Comparison of ENCODE assay signal across 8 cellular contexts in the genomic region with DNA sequence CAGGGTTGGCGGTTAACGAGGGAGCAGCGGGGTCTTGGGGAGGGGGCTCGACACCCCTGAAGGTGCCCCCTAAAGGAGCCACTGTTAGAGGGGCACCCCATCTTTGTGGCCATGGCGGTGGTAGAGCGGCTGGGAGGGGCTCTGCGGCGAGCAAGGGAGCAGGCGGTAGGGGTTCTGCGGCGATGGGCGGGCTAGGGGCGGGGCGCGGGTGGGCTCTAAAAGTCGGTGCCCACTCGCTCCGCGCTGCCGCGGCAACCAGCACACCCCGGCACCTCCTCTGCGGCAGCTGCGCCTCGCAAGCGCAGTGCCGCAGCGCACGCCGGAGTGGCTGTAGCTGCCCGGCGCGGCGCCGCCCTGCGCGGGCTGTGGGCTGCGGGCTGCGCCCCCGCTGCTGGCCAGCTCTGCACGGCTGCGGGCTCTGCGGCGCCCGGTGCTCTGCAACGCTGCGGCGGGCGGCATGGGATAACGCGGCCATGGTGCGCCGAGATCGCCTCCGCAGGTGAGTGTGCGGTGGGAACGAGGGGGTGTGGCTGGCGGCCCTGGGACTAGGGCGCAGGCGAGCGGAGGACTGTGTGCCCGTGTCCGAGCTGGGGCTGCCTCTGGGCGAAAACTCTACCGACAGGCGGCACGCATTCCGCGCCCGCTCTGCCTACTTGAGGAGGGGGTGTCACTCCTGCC. TPM values are rescaled to one million over a fixed set of nuclear protein-coding genes. Genes with fewer than 3 reads are reported as not detected.
A peak's percentile ranks its signal among the peaks of the same experiment; 100 is the strongest.
DNase-seq lines count a peak whose midpoint lies in the region; ATAC-seq and TF ChIP-seq lines count a peak whose summit lies in the region.

A gene with protein sequence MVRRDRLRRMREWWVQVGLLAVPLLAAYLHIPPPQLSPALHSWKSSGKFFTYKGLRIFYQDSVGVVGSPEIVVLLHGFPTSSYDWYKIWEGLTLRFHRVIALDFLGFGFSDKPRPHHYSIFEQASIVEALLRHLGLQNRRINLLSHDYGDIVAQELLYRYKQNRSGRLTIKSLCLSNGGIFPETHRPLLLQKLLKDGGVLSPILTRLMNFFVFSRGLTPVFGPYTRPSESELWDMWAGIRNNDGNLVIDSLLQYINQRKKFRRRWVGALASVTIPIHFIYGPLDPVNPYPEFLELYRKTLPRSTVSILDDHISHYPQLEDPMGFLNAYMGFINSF (plus strand): TSS at position 245 of the 678 bp plus-strand sequence. CDS start 229 bp downstream, at position 474.

- H3K27me3 ChIP-seq in trophoblast cell (ENCODE audit: insufficient read depth, low read length) = no peaks in the 10 kb centered on the region

- peak within 1 kb of the TSS; percentile 92 for H3K4ac ChIP-seq in trophoblast cell (ENCODE audit: low read depth, low read length)

- H3K4me1 ChIP-seq in trophoblast cell (ENCODE audit: control insufficient read depth in 1 of 2, insufficient read depth in 2 of 2, low read length in 2 of 2) = peaks cover 13 to 27% of the 10 kb centered on the region in 2 experiments

- H3K4me3 ChIP-seq in trophoblast cell (ENCODE audit: low read depth, low read length) = peak within 1 kb of the TSS; percentile 81

- DNase-seq in Right ventricle myocardium inferior (ENCODE audit: missing footprints) = no peak
- DNase-seq in cardiac septum (ENCODE audit: low spot score) = no peak
- no peak for DNase-seq in activated T-helper 1 cell treated with anti-CD3 and anti-CD28 coated beads, Interleukin-12 subunit alpha, Interleukin-12 subunit beta, Interleukin-2, Interleukin-4 antibody, amounts not matched to agents 30 ng/mL and 10 ng/mL and 1 ng/mL, durations not matched to agents 14 hours and 24 hours and 36 hours (ENCODE audit: low spot score)
- DNase-seq in glutamatergic neuron = peak; percentile 48
- DNase-seq in trophoblast cell = peak; percentile 3 to 47
- no peak for DNase-seq in erythroblast (lab: John Stamatoyannopoulos, UW)
- no peak for DNase-seq in cortex of kidney (lab: John Stamatoyannopoulos, UW)

- H4K12ac ChIP-seq in trophoblast cell (ENCODE audit: low read depth, low read length) = peak within 1 kb of the TSS; percentile 63

- peak within 1 kb of the TSS; percentile 80 for H4K8ac ChIP-seq in trophoblast cell (ENCODE audit: low read depth, low read length)

- peaks cover 40% of the 10 kb centered on the region for H3K27me3 Mint-ChIP-seq in activated T-helper 1 cell treated with anti-CD3 and anti-CD28 coated beads, Interleukin-12 subunit alpha, Interleukin-12 subunit beta, Interleukin-2, Interleukin-4 antibody, amounts not matched to agents 30 ng/mL and 10 ng/mL and 1 ng/mL, durations not matched to agents 14 hours and 24 hours and 36 hours (ENCODE audit: insufficient read depth)
- peaks cover 4% of the 10 kb centered on the region for H3K27me3 Mint-ChIP-seq in glutamatergic neuron (ENCODE audit: unreplicated experiment)

- H3K79me1 ChIP-seq in trophoblast cell (ENCODE audit: low read length) = peaks cover 36% of the 10 kb centered on the region

- H3K14ac ChIP-seq in trophoblast cell (ENCODE audit: low read length) = peak within 1 kb of the TSS; percentile 84

- no peak for TF ChIP-seq CTCF in glutamatergic neuron (IDR thresholded peaks at IDR 0.05; ENCODE audit: partially characterized antibody, unreplicated experiment)

- H3K9ac ChIP-seq in trophoblast cell (ENCODE audit: low read length) = peak within 1 kb of the TSS; percentile 78

- peak within 1 kb of the TSS; percentile 79 for H2BK120ac ChIP-seq in trophoblast cell (ENCODE audit: insufficient read depth, low read length, poor library complexity)

- WGBS in trophoblast cell (ENCODE audit: extremely low coverage, insufficient coverage, insufficient read length) = no CpG with 5 or more reads among the region's 70 CpGs

- peaks cover 8% of the 10 kb centered on the region for H3K4me1 Mint-ChIP-seq in activated T-helper 1 cell treated with anti-CD3 and anti-CD28 coated beads, Interleukin-12 subunit alpha, Interleukin-12 subunit beta, Interleukin-2, Interleukin-4 antibody, amounts not matched to agents 30 ng/mL and 10 ng/mL and 1 ng/mL, durations not matched to agents 14 hours and 24 hours and 36 hours (ENCODE audit: low read depth)
- H3K4me1 Mint-ChIP-seq in glutamatergic neuron (ENCODE audit: low read depth, unreplicated experiment) = peaks cover 18% of the 10 kb centered on the region

- peak within 1 kb of the TSS; percentile 43 for H3K18ac ChIP-seq in trophoblast cell (ENCODE audit: low read length)

- H2AFZ ChIP-seq in trophoblast cell (ENCODE audit: insufficient read depth, low read length, poor library complexity) = peak within 1 kb of the TSS; percentile 42

- H3K4me3 Mint-ChIP-seq in activated T-helper 1 cell treated with anti-CD3 and anti-CD28 coated beads, Interleukin-12 subunit alpha, Interleukin-12 subunit beta, Interleukin-2, Interleukin-4 antibody, amounts not matched to agents 30 ng/mL and 10 ng/mL and 1 ng/mL, durations not matched to agents 14 hours and 24 hours and 36 hours = peak within 1 kb of the TSS; percentile 74
- H3K4me3 Mint-ChIP-seq in glutamatergic neuron (ENCODE audit: unreplicated experiment) = peak within 1 kb of the TSS; percentile 91

- ATAC-seq in Right ventricle myocardium inferior (peak; percentile 30), GM18870 (IDR thresholded peaks at IDR 0.05; ENCODE audit: unreplicated experiment) (no peak)

- no peaks in the 10 kb centered on the region for H3K36me3 Mint-ChIP-seq in activated T-helper 1 cell treated with anti-CD3 and anti-CD28 coated beads, Interleukin-12 subunit alpha, Interleukin-12 subunit beta, Interleukin-2, Interleukin-4 antibody, amounts not matched to agents 30 ng/mL and 10 ng/mL and 1 ng/mL, durations not matched to agents 14 hours and 24 hours and 36 hours (ENCODE audit: low read depth)
- peaks cover 10% of the 10 kb centered on the region for H3K36me3 Mint-ChIP-seq in glutamatergic neuron (ENCODE audit: unreplicated experiment)

- peak within 1 kb of the TSS; percentile 81 for H2BK5ac ChIP-seq in trophoblast cell (ENCODE audit: low read depth, low read length, poor library complexity)

- no peak within 1 kb of the TSS for H3K23ac ChIP-seq in trophoblast cell (ENCODE audit: low read length)

- H3K9me3 ChIP-seq in trophoblast cell (ENCODE audit: insufficient read depth, low read depth, low read length) = peaks cover 9% of the 10 kb centered on the region

- intact Hi-C loops in Right ventricle myocardium inferior (cut with DNase I) = loop anchor here (10.0 kb wide), 1 partner anchor 137 kb away; no protein-coding TSS in a partner anchor
- intact Hi-C loops in cardiac septum (cut with DNase I) = loop anchor here (5.0 kb wide), 2 partner anchors 140 to 220 kb away; no protein-coding TSS in a partner anchor
- intact Hi-C loops in activated T-helper 1 cell treated with anti-CD3 and anti-CD28 coated beads, Interleukin-12 subunit alpha, Interleukin-12 subunit beta, Interleukin-2, Interleukin-4 antibody, amounts not matched to agents 30 ng/mL and 10 ng/mL and 1 ng/mL, durations not matched to agents 14 hours and 24 hours and 36 hours (cut with micrococcal nuclease) = loop anchor here (2.0 to 5.0 kb wide), 2 partner anchors 243 to 710 kb away; partner anchors contain the start of gene KLF14

- peaks cover 6% of the 10 kb centered on the region for H3K9me3 Mint-ChIP-seq in activated T-helper 1 cell treated with anti-CD3 and anti-CD28 coated beads, Interleukin-12 subunit alpha, Interleukin-12 subunit beta, Interleukin-2, Interleukin-4 antibody, amounts not matched to agents 30 ng/mL and 10 ng/mL and 1 ng/mL, durations not matched to agents 14 hours and 24 hours and 36 hours
- H3K9me3 Mint-ChIP-seq in glutamatergic neuron (ENCODE audit: unreplicated experiment) = peaks cover 12% of the 10 kb centered on the region

- peak within 1 kb of the TSS; percentile 49 for H4K91ac ChIP-seq in trophoblast cell (ENCODE audit: low read depth, low read length)

- H3K27ac ChIP-seq in trophoblast cell (ENCODE audit: low read depth, low read length) = peak within 1 kb of the TSS; percentile 74

- peak within 1 kb of the TSS; percentile 40 for H2AK5ac ChIP-seq in trophoblast cell (ENCODE audit: low read length)

- TF ChIP-seq POLR2A in erythroblast (IDR thresholded peaks at IDR 0.05; ENCODE audit: low read length) = no peak

- H3K79me2 ChIP-seq in trophoblast cell (ENCODE audit: control insufficient read depth, insufficient read depth, low read length, poor library complexity) = peaks cover 25% of the 10 kb centered on the region

- H3K4me2 ChIP-seq in trophoblast cell (ENCODE audit: low read length) = peak within 1 kb of the TSS; percentile 66

- no peak within 1 kb of the TSS for H3K27ac Mint-ChIP-seq in activated T-helper 1 cell treated with anti-CD3 and anti-CD28 coated beads, Interleukin-12 subunit alpha, Interleukin-12 subunit beta, Interleukin-2, Interleukin-4 antibody, amounts not matched to agents 30 ng/mL and 10 ng/mL and 1 ng/mL, durations not matched to agents 14 hours and 24 hours and 36 hours
- H3K27ac Mint-ChIP-seq in glutamatergic neuron (ENCODE audit: unreplicated experiment) = peak within 1 kb of the TSS; percentile 84

- H3K36me3 ChIP-seq in trophoblast cell (ENCODE audit: control insufficient read depth in 1 of 2, insufficient read depth in 2 of 2, low read length in 2 of 2) = peaks cover 4 to 11% of the 10 kb centered on the region in 2 experiments

- peak within 1 kb of the TSS; percentile 96 for H2BK12ac ChIP-seq in trophoblast cell (ENCODE audit: low read length)

RNA-seq across cellular contexts. Expression of the gene that starts here (rescaled TPM):
- total RNA-seq in Right ventricle myocardium inferior (10.7 TPM), cardiac septum (6.1 TPM), glutamatergic neuron (ENCODE audit: unreplicated experiment) (186 TPM)
- 4.1 and 9.1 TPM in 2 replicates for total RNA-seq in activated T-helper 1 cell treated with anti-CD3 and anti-CD28 coated beads, Interleukin-12 subunit alpha, Interleukin-12 subunit beta, Interleukin-2, Interleukin-4 antibody, amounts not matched to agents 30 ng/mL and 10 ng/mL and 1 ng/mL, durations not matched to agents 14 hours and 24 hours and 36 hours
- polyA plus RNA-seq in trophoblast cell (2013) = 338 and 343 TPM in 2 replicates

Comparison
In these comparisons a context has a peak if more than half of its experiments do, and no peak if none do; other contexts are left out.
1. RNA of the gene that starts here (total RNA-seq): 186 TPM in glutamatergic neuron (single experiment); 10.7 TPM in Right ventricle myocardium inferior (single experiment), 6.1 TPM in cardiac septum (single experiment) and 4.1 to 9.1 TPM in activated T-helper 1 cell treated with anti-CD3 and anti-CD28 coated beads, Interleukin-12 subunit alpha, Interleukin-12 subunit beta, Interleukin-2, Interleukin-4 antibody, amounts not matched to agents 30 ng/mL and 10 ng/mL and 1 ng/mL, durations not matched to agents 14 hours and 24 hours and 36 hours; every median in the first group is over 10 times any median in the second.
2. DNase-seq: peak in glutamatergic neuron (single experiment) and trophoblast cell (2 of 2); none in Right ventricle myocardium inferior (single experiment), cardiac septum (single experiment), activated T-helper 1 cell treated with anti-CD3 and anti-CD28 coated beads, Interleukin-12 subunit alpha, Interleukin-12 subunit beta, Interleukin-2, Interleukin-4 antibody, amounts not matched to agents 30 ng/mL and 10 ng/mL and 1 ng/mL, durations not matched to agents 14 hours and 24 hours and 36 hours (single experiment), erythroblast (0 of 2) and cortex of kidney (single experiment).